In genomic region chr3:113533534-113533892, GRCh38 we compare ENCODE assay signal across 8 cellular contexts. TPM values are rescaled to one million over a fixed set of nuclear protein-coding genes. Genes with fewer than 3 reads are reported as not detected.
A peak's percentile ranks its signal among the peaks of the same experiment; 100 is the strongest.
DNase-seq lines count a peak whose midpoint lies in the region; ATAC-seq and TF ChIP-seq lines count a peak whose summit lies in the region.

No MANE protein-coding gene starts in this region.

- H3K27ac ChIP-seq in A673 (ENCODE audit: low read depth, low read length, poor library complexity, severe bottlenecking) (no peak overlapping the region), HUES48 (ENCODE audit: low read depth, low read length) (no peak overlapping the region), left lung (peak overlapping the region; percentile 41 to 79), stomach (peak overlapping the region; percentile 74 to 86 (median 83))

- H3K4me3 Mint-ChIP-seq in activated naive CD4-positive, alpha-beta T cell treated with anti-CD3 and anti-CD28 coated beads, Interleukin-2, amount 10 ng/mL, durations not matched to agents 7 days and 5 days, result peak overlapping the region; percentile 99

- DNase-seq in A673 (ENCODE audit: low spot score) (no peak), left lung (no peak), stomach (no peak), AG20443 (ENCODE audit: low spot score) (no peak), NCI-H1930 (lab: John Stamatoyannopoulos, UW) (no peak)
- peak; percentile 63 for DNase-seq in activated naive CD4-positive, alpha-beta T cell treated with anti-CD3 and anti-CD28 coated beads, Interleukin-2, amount 10 ng/mL, durations not matched to agents 7 days and 5 days

- H3K4me1 ChIP-seq in A673 (ENCODE audit: insufficient read depth, low read length, poor library complexity, severe bottlenecking) (peaks cover 15% of the 10 kb centered on the region), HUES48 (ENCODE audit: control insufficient read depth, insufficient read depth, low read length) (0 out of 2 replicates have a peak, but pooled peaks cover 6% of the 10 kb centered on the region), left lung (peaks cover 6 to 37% of the 10 kb centered on the region in 2 donors), stomach (peaks cover 15 to 49% (median 32%) of the 10 kb centered on the region in 4 donors)

- H3K9me3 Mint-ChIP-seq in activated naive CD4-positive, alpha-beta T cell treated with anti-CD3 and anti-CD28 coated beads, Interleukin-2, amount 10 ng/mL, durations not matched to agents 7 days and 5 days, result no peaks in the 10 kb centered on the region

- no peak for TF ChIP-seq EP300 in stomach (IDR thresholded peaks at IDR 0.05)

- WGBS in stomach, 5 donors, result 11 to 19% (median 19%) methylated on average over 9 to 10 of the region's 10 CpGs

- ATAC-seq in GM19023 (IDR thresholded peaks at IDR 0.05; ENCODE audit: unreplicated experiment) (peak; percentile 15), left lung (no peak)

- no peaks in the 10 kb centered on the region for H3K36me3 ChIP-seq in A673 (ENCODE audit: insufficient read depth, low read length, poor library complexity, severe bottlenecking)
- H3K36me3 ChIP-seq in HUES48 (ENCODE audit: control insufficient read depth, insufficient read depth, low read length), result no peaks in the 10 kb centered on the region
- no peaks in the 10 kb centered on the region for H3K36me3 ChIP-seq in left lung
- no peaks in the 10 kb centered on the region for H3K36me3 ChIP-seq in stomach

- H3K27me3 Mint-ChIP-seq in activated naive CD4-positive, alpha-beta T cell treated with anti-CD3 and anti-CD28 coated beads, Interleukin-2, amount 10 ng/mL, durations not matched to agents 7 days and 5 days, result peaks cover 11% of the 10 kb centered on the region

- BruUV-seq in A673 (replicated peaks; lab: Mats Ljungman, UMichigan), result no TSS peak

- intact Hi-C loops in A673 (cut with micrococcal nuclease; ENCODE audit: unreplicated experiment) (no loop called here), left lung (cut with DNase I) (no loop called here), stomach (cut with DNase I; ENCODE audit: low total_unique reads) (no loop called here)

- peak overlapping the region; percentile 99 for H3K27ac Mint-ChIP-seq in activated naive CD4-positive, alpha-beta T cell treated with anti-CD3 and anti-CD28 coated beads, Interleukin-2, amount 10 ng/mL, durations not matched to agents 7 days and 5 days

- no peak for TF ChIP-seq POLR2A in stomach (IDR thresholded peaks at IDR 0.05)

- CTCF ChIA-PET in A673 (lab: Charles Lee), result no interaction called here
- CTCF ChIA-PET in activated naive CD4-positive, alpha-beta T cell treated with anti-CD3 and anti-CD28 coated beads, Interleukin-2, amount 10 ng/mL, durations not matched to agents 7 days and 5 days (lab: Charles Lee), result interaction anchor here (1.2 to 2.8 kb wide), 4 partner anchors 13 to 35 kb away, joined by 4 to 14 read pairs (median 5); partner anchors contain the start of gene SPICE1

- POLR2A ChIA-PET in A673 (lab: Charles Lee; ENCODE audit: low non-redundant PET), result no interaction called here

- H3K9me3 ChIP-seq in A673 (ENCODE audit: low read depth, low read length, poor library complexity, severe bottlenecking) (no peaks in the 10 kb centered on the region), HUES48 (ENCODE audit: control insufficient read depth, insufficient read depth, low read length) (no peaks in the 10 kb centered on the region), left lung (no peaks in the 10 kb centered on the region), stomach (no peaks in the 10 kb centered on the region)

- peak overlapping the region; percentile 51 for H3K4me3 ChIP-seq in A673 (ENCODE audit: low read depth, low read length, poor library complexity, severe bottlenecking)
- H3K4me3 ChIP-seq in HUES48 (ENCODE audit: low read depth, low read length), result peak overlapping the region; percentile 69
- H3K4me3 ChIP-seq in left lung, result peak overlapping the region; percentile 56 to 58
- H3K4me3 ChIP-seq in stomach, result peak overlapping the region; percentile 53 to 87 (median 66)

- H3K4me1 Mint-ChIP-seq in activated naive CD4-positive, alpha-beta T cell treated with anti-CD3 and anti-CD28 coated beads, Interleukin-2, amount 10 ng/mL, durations not matched to agents 7 days and 5 days, result peaks cover 51% of the 10 kb centered on the region

- peaks cover 32% of the 10 kb centered on the region for H3K36me3 Mint-ChIP-seq in activated naive CD4-positive, alpha-beta T cell treated with anti-CD3 and anti-CD28 coated beads, Interleukin-2, amount 10 ng/mL, durations not matched to agents 7 days and 5 days

- no peak overlapping the region for H3K9ac ChIP-seq in HUES48 (ENCODE audit: low read depth, low read length)

- H3K27me3 ChIP-seq in A673 (replicated peaks; ENCODE audit: insufficient read depth, low read depth, low read length, poor library complexity) (peaks cover 68% of the 10 kb centered on the region), HUES48 (ENCODE audit: control insufficient read depth, insufficient read depth, low read length) (peaks cover 76% of the 10 kb centered on the region), left lung (peaks cover 13 to 42% of the 10 kb centered on the region in 2 donors), stomach (peaks cover 0 to 20% (median 5%) of the 10 kb centered on the region in 3 donors)

- TF ChIP-seq CTCF in A673 (conservative IDR thresholded peaks at IDR 0.05; ENCODE audit: low read depth, low read length) (no peak), left lung (IDR thresholded peaks at IDR 0.05) (no peak), stomach (IDR thresholded peaks at IDR 0.05) (no peak)

RNA-seq across cellular contexts. Expression of gene SIDT1, which starts 1.2 kb away (rescaled TPM):
- not detected in 2 replicates for total RNA-seq in A673 (2021)
- total RNA-seq in left lung, result 1 to 10 TPM; 4.1 to 4.7 TPM
- total RNA-seq in stomach, result 100 to 1,000 TPM in 1 of 5 donors, 10 to 100 TPM in 3, 1 to 10 TPM in 1; 2.7 to 142 (median 33.4) TPM
- 1 to 10 TPM in 2 of 3 donors, under 1 TPM in 1; 0.81 to 2.4 (median 1.8) TPM for polyA plus RNA-seq in stomach

RNA-seq across cellular contexts. Expression of gene SPICE1, which starts 18.6 kb away (rescaled TPM):
- total RNA-seq in A673 (2021) (24.8 and 27.9 TPM in 2 replicates), left lung (10 to 100 TPM; 15.9 to 20.7 TPM), stomach (10 to 100 TPM; 10.3 to 75.9 (median 31.9) TPM)
- 1 to 10 TPM; 1.7 to 2.9 (median 2.4) TPM for polyA plus RNA-seq in stomach

Comparison
In these comparisons a context has a peak if more than half of its experiments do, and no peak if none do; other contexts are left out.
1. H3K27ac ChIP-seq: peak in left lung (2 of 2) and stomach (5 of 5); none in A673 (single experiment) and HUES48 (single experiment).
2. Peak in every context shown above with its lines, with median percentiles within 50 percentile points of each other: H3K4me3 ChIP-seq.